Comparison of ENCODE assay signal across 8 cellular contexts in the genomic region with DNA sequence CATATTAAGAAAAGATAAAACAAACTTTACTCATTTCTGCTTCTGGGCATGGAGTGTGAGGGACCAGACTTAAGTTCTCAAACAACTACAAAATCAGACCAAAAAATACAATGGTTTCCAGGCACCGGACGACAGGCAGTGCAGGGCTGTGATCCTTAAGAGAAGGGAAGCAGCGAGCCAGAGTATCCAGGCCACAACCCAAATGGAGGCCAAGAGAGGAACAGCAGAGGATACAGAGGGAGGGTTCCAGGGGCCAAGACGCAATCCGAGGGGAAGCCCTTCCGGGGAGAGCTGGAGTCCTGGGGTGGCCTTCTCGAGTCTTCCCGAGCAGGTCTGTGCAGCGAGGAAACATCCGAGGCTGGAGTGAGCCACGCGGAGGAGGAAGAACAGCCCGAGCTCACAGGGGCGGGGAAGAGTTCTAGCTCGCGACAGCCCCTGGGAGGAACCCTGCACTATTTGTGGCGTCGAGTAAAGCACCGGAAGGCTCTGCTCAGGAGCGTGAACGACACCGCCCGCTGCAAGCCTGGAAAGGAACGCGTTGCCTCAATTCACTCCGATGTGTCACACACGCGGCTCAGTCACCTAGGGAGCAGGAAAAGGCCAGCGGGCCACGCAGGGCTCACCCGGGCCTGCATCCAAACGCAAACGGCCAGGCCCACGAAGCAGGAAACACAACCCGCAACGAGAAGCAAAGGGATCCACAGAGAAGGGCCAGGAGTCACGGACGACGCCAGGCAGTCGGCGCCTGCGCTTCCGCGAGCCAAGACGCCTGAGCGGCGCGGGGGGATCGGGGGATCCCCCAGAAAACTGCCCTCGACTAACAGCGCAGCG. TPM values are rescaled to one million over a fixed set of nuclear protein-coding genes. Genes with fewer than 3 reads are reported as not detected.
DNase-seq lines count a peak whose midpoint lies in the region; ATAC-seq, FAIRE-seq and TF ChIP-seq lines count a peak whose summit lies in the region.

No MANE protein-coding gene starts in this region.

- peak; percentile 23 for FAIRE-seq in HTR-8/SVneo (lab: Jason Lieb, UNC)

- no peaks in the 10 kb centered on the region for H3K9me3 ChIP-seq in body of pancreas
- H3K9me3 ChIP-seq in tibial nerve: peaks cover 0 to 10% (median 0%) of the 10 kb centered on the region in 4 donors

- TF ChIP-seq EP300 in tibial nerve (IDR thresholded peaks at IDR 0.05): no peak

- ATAC-seq in body of pancreas: no peak
- ATAC-seq in left colon: peak; percentile 0

- H3K36me3 ChIP-seq in body of pancreas (replicated peaks in 1 of 2; ENCODE audit: insufficient read depth in 1 of 2, low read depth in 2 of 2): no peaks in the 10 kb centered on the region
- H3K36me3 ChIP-seq in tibial nerve: peaks cover 0 to 6% (median 0%) of the 10 kb centered on the region in 3 donors

- DNase-seq in Daoy (ENCODE audit: low read depth) (peak; percentile 16), HTR-8/SVneo (ENCODE audit: insufficient read length, low spot score) (no peak), body of pancreas (peak; percentile 12 to 22 (median 18)), left colon (peak in 1 of 2 donors; percentile 27), tibial nerve (ENCODE audit: low spot score in 2 of 2) (no peak), NCI-H774 (lab: John Stamatoyannopoulos, UW) (no peak), NCI-H510A (lab: John Stamatoyannopoulos, UW) (no peak), HuH-7.5 (ENCODE audit: low spot score) (no peak)

- TF ChIP-seq POLR2A in body of pancreas (IDR thresholded peaks at IDR 0.05): no peak
- no peak for TF ChIP-seq POLR2A in tibial nerve (IDR thresholded peaks at IDR 0.05)

- intact Hi-C loops in body of pancreas (cut with DNase I): no loop called here
- intact Hi-C loops in left colon (cut with DNase I, micrococcal nuclease): no loop called here

- H3K27ac ChIP-seq in body of pancreas (peak overlapping the region; percentile 51 to 82 (median 75)), tibial nerve (peak overlapping the region; percentile 74 to 89 (median 84))

- peaks cover 18% of the 10 kb centered on the region for H3K4me1 ChIP-seq in body of pancreas
- H3K4me1 ChIP-seq in tibial nerve: peaks cover 0 to 13% (median 0%) of the 10 kb centered on the region in 4 donors

- no peak for TF ChIP-seq CTCF in body of pancreas (IDR thresholded peaks at IDR 0.05)
- TF ChIP-seq CTCF in tibial nerve (IDR thresholded peaks at IDR 0.05): no peak

- H3K4me3 ChIP-seq in body of pancreas (peak overlapping the region; percentile 66 to 71), tibial nerve (peak overlapping the region; percentile 66 to 85 (median 74))

- 51 to 87% methylated on average over 35 to 50 of the region's 52 CpGs for WGBS in body of pancreas, 2 donors
- 53 to 62% methylated on average over 41 to 52 of the region's 52 CpGs for WGBS in tibial nerve, 2 donors

- H3K27me3 ChIP-seq in body of pancreas (no peaks in the 10 kb centered on the region), tibial nerve (no peaks in the 10 kb centered on the region)

RNA-seq across cellular contexts. Expression of a gene that starts 0.9 kb away (rescaled TPM):
- 1.6 and 3.2 TPM in 2 replicates for total RNA-seq in Daoy (2014; rRNA removed; shearing (Covaris generic))
- total RNA-seq in body of pancreas: under 1 TPM; 0.26 to 0.99 TPM
- total RNA-seq in left colon: 1 to 10 TPM; 2.8 to 3.6 TPM
- total RNA-seq in tibial nerve: 1 to 10 TPM in 2 of 4 donors, under 1 TPM in 1, not detected in 1; 0.42 to 6.0 (median 1.5) TPM

Comparison
In these comparisons a context has a peak if more than half of its experiments do, and no peak if none do; other contexts are left out.
1. DNase-seq: peak in Daoy (single experiment) and body of pancreas (4 of 4); none in HTR-8/SVneo (single experiment), tibial nerve (0 of 2), NCI-H774 (single experiment), NCI-H510A (single experiment) and HuH-7.5 (single experiment).